ENCODE assay signal across 24 cellular contexts in genomic region chr16:2432801-2433505, GRCh38. TPM values are rescaled to one million over a fixed set of nuclear protein-coding genes. Genes with fewer than 3 reads are reported as not detected.
"Had no signal": no experiment of that assay in that cellular context is flagged by ENCODE, and none has a peak within 500 bp of the region (broad histone marks: within the 10 kb centered on the region; RNA-seq: fewer than 3 reads in every experiment).

No MANE protein-coding gene starts in this region.

- H3K27me3 Mint-ChIP-seq: activated naive CD8-positive, alpha-beta T cell treated with anti-CD3 and anti-CD28 coated beads, Interleukin-2, amount 50 U/mL, for 24 hours had no signal

- H3K27ac ChIP-seq: gastroesophageal sphincter, heart right ventricle, neutrophil, parathyroid adenoma, thoracic aorta, WERI-Rb-1 had no signal

- ATAC-seq: activated naive CD8-positive, alpha-beta T cell treated with anti-CD3 and anti-CD28 coated beads, Interleukin-2, amount 50 U/mL, for 24 hours; esophagus mucosa; gastroesophageal sphincter; heart right ventricle; left cardiac atrium; naive thymus-derived CD8-positive, alpha-beta T cell; sciatic nerve; stimulated activated effector memory CD8-positive, alpha-beta T cell treated with anti-CD3 and anti-CD28 coated beads, Interleukin-12 subunit alpha, Interleukin-12 subunit beta, amount 100 ng/mL, for 72 hours had no signal

- H3K4me3 ChIP-seq: gastroesophageal sphincter, heart right ventricle, smooth muscle cell, thoracic aorta had no signal

- H3K9me3 Mint-ChIP-seq: activated naive CD8-positive, alpha-beta T cell treated with anti-CD3 and anti-CD28 coated beads, Interleukin-2, amount 50 U/mL, for 24 hours; naive thymus-derived CD8-positive, alpha-beta T cell; stimulated activated effector memory CD8-positive, alpha-beta T cell treated with anti-CD3 and anti-CD28 coated beads, Interleukin-12 subunit alpha, Interleukin-12 subunit beta, amount 100 ng/mL, for 72 hours had no signal

- DNase-seq: activated CD4-positive, alpha-beta T cell treated with anti-CD3 and anti-CD28 coated beads for 1 hour; activated CD4-positive, alpha-beta T cell treated with anti-CD3 and anti-CD28 coated beads, Interleukin-2, amount 50 U/mL, for 48 hours; activated naive CD4-positive, alpha-beta T cell treated with Interleukin-2 at 50 U/mL for 16 hours; activated naive CD8-positive, alpha-beta T cell treated with anti-CD3 and anti-CD28 coated beads, Interleukin-2, amount 50 U/mL, for 24 hours; activated T-cell treated with anti-CD3 and anti-CD28 coated beads for 4 hours; anterior cingulate cortex; central memory CD4-positive, alpha-beta T cell; heart right ventricle; left cardiac atrium; naive thymus-derived CD8-positive, alpha-beta T cell; stimulated activated CD4-positive, alpha-beta T cell treated with anti-CD3 and anti-CD28 coated beads, Interleukin-4, amount 100 ng/mL, for 24 hours; T-helper 2 cell; WERI-Rb-1 had no signal

- H3K36me3 ChIP-seq: thoracic aorta had no signal

- H3K9me3 ChIP-seq: gastroesophageal sphincter, heart right ventricle, neutrophil, thoracic aorta had no signal

- H3K4me3 Mint-ChIP-seq: activated naive CD8-positive, alpha-beta T cell treated with anti-CD3 and anti-CD28 coated beads, Interleukin-2, amount 50 U/mL, for 24 hours; naive thymus-derived CD8-positive, alpha-beta T cell; stimulated activated effector memory CD8-positive, alpha-beta T cell treated with anti-CD3 and anti-CD28 coated beads, Interleukin-12 subunit alpha, Interleukin-12 subunit beta, amount 100 ng/mL, for 72 hours had no signal

- H3K27ac Mint-ChIP-seq: activated naive CD8-positive, alpha-beta T cell treated with anti-CD3 and anti-CD28 coated beads, Interleukin-2, amount 50 U/mL, for 24 hours; brain; stimulated activated effector memory CD8-positive, alpha-beta T cell treated with anti-CD3 and anti-CD28 coated beads, Interleukin-12 subunit alpha, Interleukin-12 subunit beta, amount 100 ng/mL, for 72 hours had no signal

- H3K27me3 ChIP-seq: gastroesophageal sphincter, heart right ventricle had no signal

RNA-seq across cellular contexts. Expression of gene TEDC2, which starts 27.0 kb away (rescaled TPM):
- total RNA-seq: mesenteric fat pad had no signal

RNA-seq across cellular contexts. Expression of gene NTN3, which starts 38.1 kb away (rescaled TPM):
- total RNA-seq: gastroesophageal sphincter; mesenteric fat pad; naive thymus-derived CD8-positive, alpha-beta T cell; ureter had no signal
- polyA plus RNA-seq: heart right ventricle; naive thymus-derived CD8-positive, alpha-beta T cell had no signal
